In the genomic region with DNA sequence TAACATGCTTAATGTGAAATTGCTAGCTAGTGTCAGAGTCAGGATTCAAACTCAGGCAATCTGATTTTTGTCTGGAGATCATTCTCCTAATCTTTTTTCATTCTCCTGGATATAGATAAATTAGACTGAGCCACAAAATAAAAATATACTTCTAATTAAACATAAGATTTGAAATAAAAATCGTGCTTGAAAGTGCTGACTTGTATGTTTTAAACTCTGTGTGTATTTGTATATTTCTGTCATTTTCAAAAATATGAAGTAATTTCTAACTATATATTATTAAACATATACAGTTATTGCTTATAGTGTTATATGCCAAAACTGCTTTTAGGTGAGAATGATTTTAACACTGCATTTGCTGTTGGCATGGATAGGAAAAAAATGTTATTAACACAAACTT, we compare ENCODE assay signal across 24 cellular contexts.
"Had no signal": no experiment of that assay in that cellular context is flagged by ENCODE, and none has a peak within 500 bp of the region (broad histone marks: within the 10 kb centered on the region; RNA-seq: fewer than 3 reads in every experiment).

No MANE protein-coding gene starts in this region.

- H3K4me3 ChIP-seq: neural progenitor cell, ovary, psoas muscle, skin epidermis, stomach, thoracic aorta, thyroid gland, transverse colon, upper lobe of right lung, uterus had no signal

- H3K9ac ChIP-seq: neural progenitor cell, parathyroid adenoma had no signal

- H3K27ac ChIP-seq: neural progenitor cell, ovary, parathyroid adenoma, psoas muscle, skin epidermis, stomach, thoracic aorta, thyroid gland, transverse colon, upper lobe of right lung, uterus had no signal

- H3K4me2 ChIP-seq: neural progenitor cell had no signal

- H3K4me1 ChIP-seq: neural progenitor cell, thyroid gland, transverse colon, uterus had no signal

- DNase-seq: naive B cell; natural killer cell; occipital lobe; ovary; posterior cingulate gyrus; psoas muscle; right cardiac atrium; stimulated activated CD4-positive, alpha-beta T cell treated with anti-CD3 and anti-CD28 coated beads, Interleukin-15, amount 100 ng/mL, for 24 hours; stimulated activated CD4-positive, alpha-beta T cell treated with anti-CD3 and anti-CD28 coated beads, Interleukin-2, amount 100 ng/mL, for 24 hours; stimulated activated CD4-positive, alpha-beta T cell treated with anti-CD3 and anti-CD28 coated beads, Interleukin-2, amount 100 ng/mL, for 48 hours; stimulated activated CD4-positive, alpha-beta T cell treated with anti-CD3 and anti-CD28 coated beads, Interleukin-4, amount 100 ng/mL, for 24 hours; stimulated activated naive B cell treated with anti-CD40 and anti-IgM and Interleukin-4, amounts not matched to agents 10 μg/mL and 1 μg/mL and 100 μg/mL, for 72 hours; stimulated activated naive CD4-positive, alpha-beta T cell treated with Interleukin-2 at 50 U/mL for 16 hours; stomach; thyroid gland; transverse colon; upper lobe of right lung; uterus had no signal

- H2AFZ ChIP-seq: neural progenitor cell had no signal

- H3K27me3 ChIP-seq: neural progenitor cell, ovary, stomach, thyroid gland, transverse colon, upper lobe of right lung, uterus had no signal

- H3K9me3 ChIP-seq: ovary, psoas muscle, stomach, thoracic aorta, thyroid gland, transverse colon, upper lobe of right lung, uterus had no signal

- ATAC-seq: natural killer cell; psoas muscle; right cardiac atrium; sciatic nerve; stimulated activated effector memory CD8-positive, alpha-beta T cell treated with anti-CD3 and anti-CD28 coated beads, Interleukin-12 subunit alpha, Interleukin-12 subunit beta, amount 100 ng/mL, for 72 hours; stimulated activated naive B cell treated with anti-CD40 and anti-IgM and Interleukin-4, amounts not matched to agents 10 μg/mL and 1 μg/mL and 100 μg/mL, for 72 hours; upper lobe of right lung had no signal

- H3K36me3 ChIP-seq: neural progenitor cell, ovary, stomach, thoracic aorta, thyroid gland, transverse colon, upper lobe of right lung, uterus had no signal

- H3K79me2 ChIP-seq: parathyroid adenoma had no signal
